Comparison of ENCODE assay signal across 7 cellular contexts in the genomic region with DNA sequence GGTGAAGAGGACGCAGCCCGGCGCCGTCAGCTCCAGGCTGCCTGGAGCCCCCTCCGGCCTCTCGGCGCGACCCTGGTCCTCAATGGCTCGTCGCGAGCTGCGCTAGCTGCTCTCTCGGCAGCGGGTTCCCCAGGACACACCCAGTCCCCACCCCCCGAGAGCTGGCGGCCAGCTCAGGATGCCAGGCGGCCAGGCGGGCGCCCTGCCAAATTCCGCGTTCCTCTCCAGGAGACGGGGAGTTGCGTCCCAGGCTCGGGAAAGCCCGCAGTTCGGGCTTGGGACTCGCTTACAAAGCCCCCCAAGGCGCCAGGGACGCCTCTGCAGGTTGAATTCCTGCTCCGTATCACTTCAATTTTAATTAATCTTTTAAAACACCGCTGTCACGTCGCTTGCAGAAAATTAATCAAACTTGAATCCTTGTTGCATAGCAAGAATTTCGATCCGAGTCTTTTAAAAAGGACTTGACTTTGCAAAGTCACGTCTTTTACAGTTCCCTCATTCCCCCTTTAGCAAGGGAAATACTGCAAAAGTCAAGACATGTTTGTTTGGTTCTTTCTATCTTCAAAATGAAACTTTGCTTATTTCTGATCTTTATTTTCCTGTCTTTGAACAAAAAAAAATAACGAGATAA. TPM values are rescaled to one million over a fixed set of nuclear protein-coding genes. Genes with fewer than 3 reads are reported as not detected.
DNase-seq lines count a peak whose midpoint lies in the region; FAIRE-seq and TF ChIP-seq lines count a peak whose summit lies in the region.

No MANE protein-coding gene starts in this region.

- in situ Hi-C loops in SK-MEL-5 (cut with HindIII; ENCODE audit: low pct_unique_long_range_greater_than_20kb, low sequenced_read_pairs): no loop called here

- DNase-seq in ELF-1 (ENCODE audit: low read depth, low spot score) (peak; percentile 82), SK-MEL-5 (ENCODE audit: low read depth, low spot score) (peak; percentile 70), kidney epithelial cell (ENCODE audit: low read depth) (peak; percentile 55), small intestine (peak; percentile 89), middle frontal gyrus (ENCODE audit: extremely low spot score, low spot score) (no peak)
- DNase-seq in Jurkat, Clone E6-1 (ENCODE audit: low read depth, low spot score): no peak

- H3K9me3 ChIP-seq in small intestine (ENCODE audit: control insufficient read depth, low read depth): no peaks in the 10 kb centered on the region

- H3K4me1 ChIP-seq in small intestine (ENCODE audit: control insufficient read depth in 2 of 2, insufficient read depth in 1 of 2, low read depth in 1 of 2, low read length in 1 of 2): peaks cover 0 to 2% of the 10 kb centered on the region in 2 donors

- H3K4me3 ChIP-seq in Jurkat, Clone E6-1 (ENCODE audit: low read length): peak overlapping the region; percentile 76
- H3K4me3 ChIP-seq in kidney epithelial cell (ENCODE audit: low read depth, low read length) (peak overlapping the region; percentile 75), small intestine (ENCODE audit: low read depth in 1 of 2, low read length in 2 of 2) (peak overlapping the region; percentile 54 to 62)

- FAIRE-seq in small intestine (lab: Jason Lieb, UNC): no peak

- H3K36me3 ChIP-seq in kidney epithelial cell (ENCODE audit: control insufficient read depth, insufficient read depth, low read length): no peaks in the 10 kb centered on the region
- H3K36me3 ChIP-seq in small intestine (ENCODE audit: control insufficient read depth in 2 of 2, insufficient read depth in 2 of 2, low read length in 2 of 2): no peaks in the 10 kb centered on the region

- WGBS in small intestine, 3 donors: 2 to 4% (median 2%) methylated on average over 36 to 37 of the region's 37 CpGs

- no peak for TF ChIP-seq CTCF in kidney epithelial cell (IDR thresholded peaks at IDR 0.05; ENCODE audit: insufficient read depth, low read length, poor library complexity, severe bottlenecking)

- H3K27me3 ChIP-seq in kidney epithelial cell (ENCODE audit: control insufficient read depth, insufficient read depth, low read length) (peaks cover 14% of the 10 kb centered on the region), small intestine (ENCODE audit: control insufficient read depth in 2 of 2, insufficient read depth in 2 of 2, low read length in 2 of 2) (peaks cover 11 to 16% of the 10 kb centered on the region in 2 donors)

- H3K27ac ChIP-seq in cingulate gyrus (ENCODE audit: low read depth, low read length): peak overlapping the region; percentile 84
- no peak overlapping the region for H3K27ac ChIP-seq in small intestine (ENCODE audit: low read depth in 1 of 2, low read length in 1 of 2)

RNA-seq across cellular contexts. Expression of a gene that starts 28.2 kb away (rescaled TPM):
- 0.42 TPM for polyA plus RNA-seq in Jurkat, Clone E6-1 (2012; ENCODE audit: insufficient read depth, insufficient read length)
- total RNA-seq in SK-MEL-5 (2014; rRNA removed; shearing (Covaris generic)): 0.08 and 0.32 TPM in 2 replicates
- polyA plus RNA-seq in SK-MEL-5 (2015; cell fraction: cytosol; rRNA removed): 0.22 and 0.31 TPM in 2 replicates
- polyA plus RNA-seq in SK-MEL-5 (2015; cell fraction: nucleus; rRNA removed): 1.9 and 2.3 TPM in 2 replicates
- total RNA-seq in kidney epithelial cell: 0.27 and 1.5 TPM in 2 replicates
- under 1 TPM in 1 of 3 donors, not detected in 2; 0.13 TPM for polyA plus RNA-seq in small intestine

RNA-seq across cellular contexts. Expression of a gene that starts 36.7 kb away (rescaled TPM):
- polyA plus RNA-seq in Jurkat, Clone E6-1 (2012; ENCODE audit: insufficient read depth, insufficient read length): 28.5 TPM
- 24.8 and 25.0 TPM in 2 replicates for total RNA-seq in SK-MEL-5 (2014; rRNA removed; shearing (Covaris generic))
- 19.4 and 20.6 TPM in 2 replicates for polyA plus RNA-seq in SK-MEL-5 (2015; cell fraction: cytosol; rRNA removed)
- 43.2 and 47.5 TPM in 2 replicates for polyA plus RNA-seq in SK-MEL-5 (2015; cell fraction: nucleus; rRNA removed)
- 32.3 and 32.7 TPM in 2 replicates for total RNA-seq in kidney epithelial cell
- polyA plus RNA-seq in small intestine: 10 to 100 TPM in 2 of 3 donors, 1 to 10 TPM in 1; 8.9 to 15.2 (median 11.6) TPM

Comparison
In these comparisons a context has a peak if more than half of its experiments do, and no peak if none do; other contexts are left out.
1. DNase-seq: peak in ELF-1 (single experiment), SK-MEL-5 (single experiment), kidney epithelial cell (single experiment) and small intestine (single experiment); none in Jurkat, Clone E6-1 (single experiment) and middle frontal gyrus (single experiment).
2. Peak in every context shown above with its lines, with median percentiles within 50 percentile points of each other: H3K4me3 ChIP-seq.